8 cellular contexts compared by ENCODE assay signal in the genomic region with DNA sequence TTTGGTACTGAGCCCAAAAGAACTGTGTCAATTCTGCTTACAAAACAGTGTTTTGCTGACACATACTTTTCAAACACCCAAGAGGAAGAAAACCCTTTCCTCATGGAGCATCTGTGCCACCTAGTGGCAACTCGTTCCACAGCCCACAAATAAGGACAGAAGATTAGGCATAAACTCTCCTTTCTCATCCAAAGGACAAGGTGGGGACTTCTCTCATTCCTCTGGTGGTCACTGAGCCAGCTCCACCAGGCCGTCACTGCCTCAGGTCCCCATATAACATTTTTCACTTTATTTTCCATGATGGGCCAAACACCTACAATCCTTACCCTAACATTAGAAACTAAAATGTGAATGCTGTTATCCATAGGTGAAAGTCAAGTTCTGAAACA.
DNase-seq lines count a peak whose midpoint lies in the region; ATAC-seq and TF ChIP-seq lines count a peak whose summit lies in the region.

No MANE protein-coding gene starts in this region.

- DNase-seq in CD1c-positive myeloid dendritic cell (ENCODE audit: extremely low spot score) = peak; percentile 91
- peak; percentile 43 for DNase-seq in HPDE6-E6E7 (ENCODE audit: extremely low spot score)
- peak; percentile 35 for DNase-seq in NOMO-1 treated with dmso at 0.1 percent for 144 hours (lab: John Stamatoyannopoulos, UW; ENCODE audit: unreplicated experiment)
- peak; percentile 78 for DNase-seq in activated CD8-positive, alpha-beta memory T cell treated with anti-CD3 and anti-CD28 coated beads, Interleukin-2, amount 50 U/mL, for 4 hours
- no peak for DNase-seq in epithelial cell of proximal tubule (ENCODE audit: low read depth)
- peak; percentile 84 for DNase-seq in middle frontal gyrus (ENCODE audit: extremely low spot score, low spot score)
- peak; percentile 43 to 55 for DNase-seq in stimulated activated CD8-positive, alpha-beta memory T cell treated with anti-CD3 and anti-CD28 coated beads, Interleukin-4, amount 100 ng/mL, for 4 hours (ENCODE audit: low read depth in 2 of 2, low spot score in 1 of 2)

- peak; percentile 97 for TF ChIP-seq CTCF in epithelial cell of proximal tubule (conservative IDR thresholded peaks at IDR 0.05; ENCODE audit: low read depth, low read length)

- no peak for ATAC-seq in GM21529 (IDR thresholded peaks at IDR 0.05; ENCODE audit: unreplicated experiment)

- no peak overlapping the region for H3K4me3 ChIP-seq in epithelial cell of proximal tubule (ENCODE audit: low read depth, low read length)
